Comparison of ENCODE assay signal across 21 cellular contexts in the genomic region with DNA sequence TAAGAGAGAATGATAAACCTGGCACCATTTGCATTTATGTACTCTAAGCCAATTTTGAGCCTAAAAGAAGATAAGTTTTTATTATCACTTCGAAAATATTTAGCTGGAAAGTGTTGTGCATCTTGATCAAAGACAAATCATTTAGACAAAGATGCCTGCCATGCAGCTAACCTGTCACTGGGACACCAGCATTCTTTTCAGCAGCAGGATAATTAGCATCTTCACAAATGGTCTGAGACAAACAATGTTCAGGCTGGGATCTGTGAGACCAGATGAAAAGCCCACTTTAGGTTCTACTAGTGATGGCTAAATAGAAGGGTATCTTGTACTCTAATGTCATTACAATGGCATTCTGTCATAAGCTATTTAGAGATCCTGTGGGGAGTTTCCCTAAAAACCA.
"Had no signal": no experiment of that assay in that cellular context is flagged by ENCODE, and none has a peak within 500 bp of the region (broad histone marks: within the 10 kb centered on the region; RNA-seq: fewer than 3 reads in every experiment).

No MANE protein-coding gene starts in this region.

- H3K27me3 ChIP-seq: MG63 had no signal

- ATAC-seq: activated CD4-positive, CD25-positive, alpha-beta regulatory T cell treated with anti-CD3 and anti-CD28 coated beads, Interleukin-2, amount 50 U/mL, for 24 hours; activated CD8-positive, alpha-beta T cell treated with anti-CD3 and anti-CD28 coated beads for 36 hours; activated T-cell treated with anti-CD3 and anti-CD28 coated beads, Interleukin-2, amount 50 U/mL, for 72 hours had no signal

- H3K9me3 ChIP-seq: MG63, Peyer's patch had no signal

- H3K36me3 ChIP-seq: MG63, Peyer's patch had no signal

- H3K27ac ChIP-seq: Peyer's patch had no signal

- H3K9me3 Mint-ChIP-seq: activated CD8-positive, alpha-beta T cell treated with anti-CD3 and anti-CD28 coated beads for 36 hours; activated naive CD4-positive, alpha-beta T cell treated with anti-CD3 and anti-CD28 coated beads, Interleukin-2, amount 10 ng/mL, durations not matched to agents 7 days and 5 days; activated naive CD8-positive, alpha-beta T cell treated with anti-CD3 and anti-CD28 coated beads for 36 hours; activated T-cell treated with anti-CD3 and anti-CD28 coated beads, Interleukin-2, amount 50 U/mL, for 72 hours; activated T-helper 2 cell treated with anti-CD3 and anti-CD28 coated beads, Interferon-gamma antibody, Interleukin-2, Interleukin-4, amounts not matched to agents 10 μg/mL and 5 μg/mL and 100 μg/mL, durations not matched to agents 14 hours and 24 hours and 36 hours; T-helper 1 cell treated with Interleukin-12 subunit alpha and Interleukin-12 subunit beta and Interleukin-4 antibody, amounts not matched to agents 30 μg/mL and 1 μg/mL, for 36 hours had no signal

- DNase-seq: activated CD4-positive, alpha-beta T cell treated with anti-CD3 and anti-CD28 coated beads for 4 hours; activated CD8-positive, alpha-beta memory T cell treated with anti-CD3 and anti-CD28 coated beads, Interleukin-2, amount 50 U/mL, for 4 hours; activated CD8-positive, alpha-beta T cell treated with anti-CD3 and anti-CD28 coated beads for 36 hours; activated gamma-delta T cell treated with Interleukin-2 at 50 U/mL for 16 hours; activated naive CD4-positive, alpha-beta T cell treated with anti-CD3 and anti-CD28 coated beads, Interleukin-2, amount 10 ng/mL, durations not matched to agents 7 days and 5 days; activated naive CD8-positive, alpha-beta T cell treated with anti-CD3 and anti-CD28 coated beads for 36 hours; activated T-cell treated with anti-CD3 and anti-CD28 coated beads, Interleukin-2, amount 50 U/mL, for 72 hours; cerebellar nuclear complex; MG63; NCI-H146; NCI-H187 treated with DMSO at 0.1 percent for 48 hours; NCI-H2081 treated with DMSO at 0.1 percent for 48 hours; NCI-H345; NCI-H510A; NCI-H526 treated with DMSO at 0.1 percent for 48 hours; NCI-H82; Peyer's patch; SHP77 had no signal

- H3K4me3 Mint-ChIP-seq: activated naive CD8-positive, alpha-beta T cell treated with anti-CD3 and anti-CD28 coated beads for 36 hours had no signal

- H3K27ac Mint-ChIP-seq: activated CD8-positive, alpha-beta T cell treated with anti-CD3 and anti-CD28 coated beads for 36 hours; activated naive CD4-positive, alpha-beta T cell treated with anti-CD3 and anti-CD28 coated beads, Interleukin-2, amount 10 ng/mL, durations not matched to agents 7 days and 5 days; activated naive CD8-positive, alpha-beta T cell treated with anti-CD3 and anti-CD28 coated beads for 36 hours; activated T-cell treated with anti-CD3 and anti-CD28 coated beads, Interleukin-2, amount 50 U/mL, for 72 hours; activated T-helper 2 cell treated with anti-CD3 and anti-CD28 coated beads, Interferon-gamma antibody, Interleukin-2, Interleukin-4, amounts not matched to agents 10 μg/mL and 5 μg/mL and 100 μg/mL, durations not matched to agents 14 hours and 24 hours and 36 hours; T-helper 1 cell treated with Interleukin-12 subunit alpha and Interleukin-12 subunit beta and Interleukin-4 antibody, amounts not matched to agents 30 μg/mL and 1 μg/mL, for 36 hours had no signal

- H3K4me3 ChIP-seq: MG63, Peyer's patch had no signal
